In genomic region chr9:125744616-125745387, GRCh38 we compare ENCODE assay signal across 10 cellular contexts. TPM values are rescaled to one million over a fixed set of nuclear protein-coding genes. Genes with fewer than 3 reads are reported as not detected.
DNase-seq lines count a peak whose midpoint lies in the region; ATAC-seq and TF ChIP-seq lines count a peak whose summit lies in the region.
"Had no signal": no experiment of that assay in that cellular context is flagged by ENCODE, and none has a peak within 500 bp of the region (broad histone marks: within the 10 kb centered on the region; RNA-seq: fewer than 3 reads in every experiment).

No MANE protein-coding gene starts in this region.

- peaks cover 24% of the 10 kb centered on the region for H3K4me1 Mint-ChIP-seq in Caco-2 (ENCODE audit: low read depth, unreplicated experiment)

- intact Hi-C loops in Caco-2 (cut with micrococcal nuclease; ENCODE audit: unreplicated experiment): no loop called here

- H3K27me3 ChIP-seq in Caco-2 (replicated peaks; ENCODE audit: control insufficient read depth, insufficient read depth, low read length): no peaks in the 10 kb centered on the region
- no peaks in the 10 kb centered on the region for H3K27me3 ChIP-seq in Loucy (ENCODE audit: insufficient read depth, low read length, poor library complexity, severe bottlenecking)

- no TSS peak for BruUV-seq in Caco-2 (replicated peaks; lab: Mats Ljungman, UMichigan)

- CTCF ChIA-PET in Caco-2 (lab: Charles Lee): interaction anchor here (1.5 kb wide), 1 partner anchor 337 kb away, joined by 4 read pairs; no protein-coding TSS in a partner anchor

- no peak for ATAC-seq in GM21737 (IDR thresholded peaks at IDR 0.05; ENCODE audit: unreplicated experiment)

- H4K20me1 ChIP-seq in Loucy (ENCODE audit: insufficient read depth, low read length, poor library complexity, severe bottlenecking): peaks cover 18% of the 10 kb centered on the region

- H3K4me1 ChIP-seq in Caco-2 (peaks cover 12% of the 10 kb centered on the region), Loucy (ENCODE audit: insufficient read depth, low read length, poor library complexity, severe bottlenecking) (peaks cover 15% of the 10 kb centered on the region)

- H3K9me2 ChIP-seq in Loucy (replicated peaks; ENCODE audit: low read depth, low read length): no peaks in the 10 kb centered on the region

- H3K9me3 ChIP-seq in Caco-2: no peaks in the 10 kb centered on the region
- H3K9me3 ChIP-seq in Loucy (ENCODE audit: insufficient read depth, low read depth, low read length): no peaks in the 10 kb centered on the region

- H3K27ac Mint-ChIP-seq in Caco-2 (ENCODE audit: unreplicated experiment): no peak overlapping the region

- H3K27me3 Mint-ChIP-seq in Caco-2 (ENCODE audit: insufficient read depth, unreplicated experiment): peaks cover 8% of the 10 kb centered on the region

- H3K4me3 ChIP-seq in Caco-2 (ENCODE audit: low read depth, low read length) (no peak overlapping the region), Loucy (ENCODE audit: low read length, poor library complexity, severe bottlenecking) (peak overlapping the region; percentile 78), choroid plexus epithelial cell (ENCODE audit: low read depth, low read length) (no peak overlapping the region)

- peak overlapping the region; percentile 35 for H3K9ac ChIP-seq in Loucy (ENCODE audit: low read depth, low read length, poor library complexity, severe bottlenecking)

- peak overlapping the region; percentile 83 for H3K4me2 ChIP-seq in Loucy (ENCODE audit: low read depth, low read length, poor library complexity, severe bottlenecking)

- no peak for TF ChIP-seq CTCF in Caco-2 (IDR thresholded peaks at IDR 0.05; ENCODE audit: insufficient read depth in 1 of 2, low read depth in 1 of 2, low read length in 1 of 2, severe bottlenecking in 1 of 2, unreplicated experiment in 1 of 2)
- no peak for TF ChIP-seq CTCF in Loucy (conservative IDR thresholded peaks at IDR 0.05; ENCODE audit: low read length)
- TF ChIP-seq CTCF in choroid plexus epithelial cell (conservative IDR thresholded peaks at IDR 0.05; ENCODE audit: low read depth, low read length): no peak

- H3K36me3 ChIP-seq in Caco-2 (ENCODE audit: control insufficient read depth, insufficient read depth, low read length) (no peaks in the 10 kb centered on the region), Loucy (ENCODE audit: insufficient read depth, low read length) (no peaks in the 10 kb centered on the region)

- peaks cover 8% of the 10 kb centered on the region for H3K36me3 Mint-ChIP-seq in Caco-2 (ENCODE audit: insufficient read depth, unreplicated experiment)

- no peaks in the 10 kb centered on the region for H3K9me3 Mint-ChIP-seq in Caco-2 (ENCODE audit: unreplicated experiment)

- DNase-seq in Caco-2 (no peak), choroid plexus epithelial cell (ENCODE audit: low read depth) (peak; percentile 74), non-pigmented ciliary epithelial cell (ENCODE audit: low read depth) (peak; percentile 74), Kasumi-1 (lab: John Stamatoyannopoulos, UW) (no peak), H4 (ENCODE audit: low spot score) (no peak)
- DNase-seq in central memory CD4-positive, alpha-beta T cell: no peak
- DNase-seq: islet precursor cell, RPMI8226 had no signal

- peaks cover 26% of the 10 kb centered on the region for H3K79me2 ChIP-seq in Loucy (ENCODE audit: insufficient read depth, low read length)

- no peak overlapping the region for H2AFZ ChIP-seq in Loucy (ENCODE audit: low read length)

- no peaks in the 10 kb centered on the region for H3F3A ChIP-seq in Loucy (ENCODE audit: low read depth)

- POLR2A ChIA-PET in Caco-2 (lab: Charles Lee): interaction anchor here (1.5 kb wide), 1 partner anchor 38 kb away, joined by 9 read pairs; the partner anchor contains the start of gene MAPKAP1

- peak overlapping the region; percentile 93 for H3K4me3 Mint-ChIP-seq in Caco-2 (ENCODE audit: unreplicated experiment)

RNA-seq across cellular contexts. Expression of gene PBX3, which starts 2.4 kb away (rescaled TPM):
- 7.7 and 12.4 TPM in 2 replicates for total RNA-seq in Caco-2 (2022)
- total RNA-seq in H4 (2014; rRNA removed; shearing (Covaris generic)): 6.4 and 9.6 TPM in 2 replicates

RNA-seq across cellular contexts. Expression of gene MAPKAP1, which starts 37.8 kb away (rescaled TPM):
- total RNA-seq in Caco-2 (2022): 70.0 and 82.5 TPM in 2 replicates
- 84.3 and 93.3 TPM in 2 replicates for total RNA-seq in H4 (2014; rRNA removed; shearing (Covaris generic))

Comparison
In these comparisons a context has a peak if more than half of its experiments do, and no peak if none do; other contexts are left out.
1. DNase-seq: peak in choroid plexus epithelial cell (single experiment) and non-pigmented ciliary epithelial cell (single experiment); none in Caco-2 (0 of 2), Kasumi-1 (0 of 2), H4 (single experiment) and central memory CD4-positive, alpha-beta T cell (single experiment).